ENCODE assay signal across 16 cellular contexts in the genomic region with DNA sequence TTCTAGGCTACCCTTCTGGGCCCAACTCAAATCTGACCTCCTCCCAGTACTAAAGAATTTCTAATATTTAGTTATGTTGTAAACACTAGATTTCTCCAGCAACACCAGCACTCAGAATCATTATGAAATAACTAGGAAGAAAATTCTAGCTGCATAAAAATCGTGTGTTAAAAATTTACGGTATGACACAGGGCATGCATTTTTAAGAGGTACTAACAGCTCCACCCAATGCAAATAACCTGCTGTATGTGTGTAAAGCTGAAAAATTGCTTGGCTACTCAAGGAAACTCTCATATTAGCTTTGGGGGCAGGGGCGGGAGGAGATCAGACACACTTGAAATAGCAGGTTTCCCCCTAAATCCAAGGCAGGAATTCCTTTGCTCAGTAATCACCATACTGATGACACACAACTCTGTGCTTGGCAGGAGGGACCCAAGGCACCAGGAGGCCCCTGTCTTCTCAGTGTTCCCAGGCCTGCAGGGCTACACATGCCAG. TPM values are rescaled to one million over a fixed set of nuclear protein-coding genes. Genes with fewer than 3 reads are reported as not detected.
DNase-seq lines count a peak whose midpoint lies in the region; ATAC-seq and TF ChIP-seq lines count a peak whose summit lies in the region.
"Had no signal": no experiment of that assay in that cellular context is flagged by ENCODE, and none has a peak within 500 bp of the region (broad histone marks: within the 10 kb centered on the region; RNA-seq: fewer than 3 reads in every experiment).

No MANE protein-coding gene starts in this region.

- H4K20me1 ChIP-seq in hepatocyte (ENCODE audit: insufficient read depth, poor library complexity, severe bottlenecking), result peaks cover 52% of the 10 kb centered on the region

- H3K79me1 ChIP-seq in mesenchymal stem cell (replicated peaks; ENCODE audit: low read length, poor library complexity, severe bottlenecking), result peaks cover 57% of the 10 kb centered on the region

- no peak for DNase-seq in activated CD8-positive, alpha-beta T cell treated with anti-CD3 and anti-CD28 coated beads, Interleukin-2, amount 10 ng/mL, durations not matched to agents 7 days and 5 days
- no peak for DNase-seq in activated CD8-positive, alpha-beta T cell treated with anti-CD3 and anti-CD28 coated beads for 36 hours
- DNase-seq in hepatocyte (ENCODE audit: low spot score) (no peak), type B pancreatic cell (ENCODE audit: extremely low spot score, unreplicated experiment) (peak; percentile 37), mesenchymal stem cell (no peak), 8988T (no peak), posterior cingulate gyrus (no peak)
- DNase-seq: activated B cell treated with CpG ODN at 0.5 μM for 24 hours; activated effector memory CD4-positive, alpha-beta T cell treated with Interleukin-2 at 50 U/mL for 16 hours; foreskin melanocyte; left ventricle myocardium inferior; NCI-H2081 treated with DMSO at 0.1 percent for 48 hours; stimulated activated CD4-positive, alpha-beta T cell treated with anti-CD3 and anti-CD28 coated beads, Interleukin-12 subunit alpha, Interleukin-12 subunit beta, amount 100 ng/mL, for 4 hours had no signal

- no peak overlapping the region for H4K91ac ChIP-seq in mesenchymal stem cell (ENCODE audit: low read length)

- no peak overlapping the region for H2BK12ac ChIP-seq in mesenchymal stem cell (ENCODE audit: low read length in 2 of 2)

- no peak overlapping the region for H2BK120ac ChIP-seq in mesenchymal stem cell (ENCODE audit: low read depth, low read length)

- no peak overlapping the region for H3K18ac ChIP-seq in mesenchymal stem cell (ENCODE audit: low read depth in 1 of 2, low read length in 2 of 2)

- peaks cover 4% of the 10 kb centered on the region for H3K36me3 ChIP-seq in hepatocyte (replicated peaks; ENCODE audit: insufficient read depth, low read depth)
- peaks cover 58 to 89% of the 10 kb centered on the region in 2 experiments for H3K36me3 ChIP-seq in mesenchymal stem cell (ENCODE audit: control insufficient read depth in 1 of 2, insufficient read depth in 2 of 2, low read depth in 1 of 2, low read length in 2 of 2)

- peaks cover 94% of the 10 kb centered on the region for H3K79me2 ChIP-seq in hepatocyte

- H3K9me2 ChIP-seq in hepatocyte (replicated peaks; ENCODE audit: insufficient read depth), result no peaks in the 10 kb centered on the region

- ATAC-seq in activated CD8-positive, alpha-beta T cell treated with anti-CD3 and anti-CD28 coated beads, Interleukin-2, amount 10 ng/mL, durations not matched to agents 7 days and 5 days, result no peak
- ATAC-seq in activated CD8-positive, alpha-beta T cell treated with anti-CD3 and anti-CD28 coated beads for 36 hours, result no peak
- ATAC-seq: K562 had no signal

- POLR2A ChIA-PET in activated CD8-positive, alpha-beta T cell treated with anti-CD3 and anti-CD28 coated beads, Interleukin-2, amount 10 ng/mL, durations not matched to agents 7 days and 5 days (lab: Charles Lee), result interaction anchor here (0.6 to 1.1 kb wide), 2 partner anchors 15 to 632 kb away, joined by 3 read pairs; no protein-coding TSS in a partner anchor
- POLR2A ChIA-PET in activated CD8-positive, alpha-beta T cell treated with anti-CD3 and anti-CD28 coated beads for 36 hours (lab: Charles Lee), result no interaction called here

- H2BK15ac ChIP-seq in mesenchymal stem cell (ENCODE audit: low read depth, poor library complexity, severe bottlenecking), result no peak overlapping the region

- no peak overlapping the region for H3K4me3 Mint-ChIP-seq in activated CD8-positive, alpha-beta T cell treated with anti-CD3 and anti-CD28 coated beads, Interleukin-2, amount 10 ng/mL, durations not matched to agents 7 days and 5 days
- H3K4me3 Mint-ChIP-seq in activated CD8-positive, alpha-beta T cell treated with anti-CD3 and anti-CD28 coated beads for 36 hours, result no peak overlapping the region
- H3K4me3 Mint-ChIP-seq in type B pancreatic cell, result no peak overlapping the region
- H3K4me3 Mint-ChIP-seq: activated B cell treated with CpG ODN at 0.5 μM for 24 hours had no signal

- intact Hi-C loops in activated CD8-positive, alpha-beta T cell treated with anti-CD3 and anti-CD28 coated beads for 36 hours (cut with micrococcal nuclease), result no loop called here
- intact Hi-C loops in posterior cingulate gyrus (cut with DNase I), result no loop called here

- H3K27me3 Mint-ChIP-seq in activated CD8-positive, alpha-beta T cell treated with anti-CD3 and anti-CD28 coated beads, Interleukin-2, amount 10 ng/mL, durations not matched to agents 7 days and 5 days (ENCODE audit: low read depth), result no peaks in the 10 kb centered on the region
- H3K27me3 Mint-ChIP-seq in activated CD8-positive, alpha-beta T cell treated with anti-CD3 and anti-CD28 coated beads for 36 hours, result no peaks in the 10 kb centered on the region
- no peaks in the 10 kb centered on the region for H3K27me3 Mint-ChIP-seq in type B pancreatic cell
- H3K27me3 Mint-ChIP-seq: activated B cell treated with CpG ODN at 0.5 μM for 24 hours had no signal

- H3K27me3 ChIP-seq in hepatocyte, result no peaks in the 10 kb centered on the region
- no peaks in the 10 kb centered on the region for H3K27me3 ChIP-seq in mesenchymal stem cell (ENCODE audit: control insufficient read depth in 1 of 2, insufficient read depth in 1 of 2, low read length in 2 of 2)
- H3K27me3 ChIP-seq: tibial nerve had no signal

- H3K14ac ChIP-seq in mesenchymal stem cell (ENCODE audit: low read length in 2 of 2), result no peak overlapping the region

- TF ChIP-seq CTCF in activated CD8-positive, alpha-beta T cell treated with anti-CD3 and anti-CD28 coated beads for 36 hours (IDR thresholded peaks at IDR 0.05), result no peak
- TF ChIP-seq CTCF in VCaP (conservative IDR thresholded peaks at IDR 0.05) (no peak), hepatocyte (IDR thresholded peaks at IDR 0.05; ENCODE audit: poor library complexity) (no peak), type B pancreatic cell (conservative IDR thresholded peaks at IDR 0.05) (no peak)

- H3K27ac Mint-ChIP-seq in activated CD8-positive, alpha-beta T cell treated with anti-CD3 and anti-CD28 coated beads, Interleukin-2, amount 10 ng/mL, durations not matched to agents 7 days and 5 days, result peak overlapping the region; percentile 89
- H3K27ac Mint-ChIP-seq in activated CD8-positive, alpha-beta T cell treated with anti-CD3 and anti-CD28 coated beads for 36 hours, result no peak overlapping the region
- H3K27ac Mint-ChIP-seq in type B pancreatic cell, result no peak overlapping the region
- H3K27ac Mint-ChIP-seq: activated B cell treated with CpG ODN at 0.5 μM for 24 hours had no signal

- no peak overlapping the region for H2AFZ ChIP-seq in hepatocyte
- no peak overlapping the region for H2AFZ ChIP-seq in mesenchymal stem cell (ENCODE audit: low read depth, low read length)

- H3K4ac ChIP-seq in mesenchymal stem cell (ENCODE audit: low read depth in 1 of 2, low read length in 2 of 2), result no peak overlapping the region

- H3K9ac ChIP-seq in mesenchymal stem cell (ENCODE audit: low read length), result no peak overlapping the region

- 70% methylated on average over 3 of the region's 3 CpGs for WGBS in hepatocyte (ENCODE audit: low lambda C conversion rate, missing lambda C conversion rate)
- 76% methylated on average over 3 of the region's 3 CpGs for WGBS in mesenchymal stem cell

- H3K27ac ChIP-seq in VCaP, result peak overlapping the region; percentile 51
- H3K27ac ChIP-seq in hepatocyte, result peak overlapping the region; percentile 44
- no peak overlapping the region for H3K27ac ChIP-seq in mesenchymal stem cell (ENCODE audit: low read length, poor library complexity, severe bottlenecking)
- H3K27ac ChIP-seq: left ventricle myocardium inferior, tibial nerve had no signal

- H4K8ac ChIP-seq in mesenchymal stem cell (ENCODE audit: low read length), result no peak overlapping the region

- peaks cover 89% of the 10 kb centered on the region for H3K36me3 Mint-ChIP-seq in activated CD8-positive, alpha-beta T cell treated with anti-CD3 and anti-CD28 coated beads, Interleukin-2, amount 10 ng/mL, durations not matched to agents 7 days and 5 days (ENCODE audit: low read depth)
- H3K36me3 Mint-ChIP-seq in activated CD8-positive, alpha-beta T cell treated with anti-CD3 and anti-CD28 coated beads for 36 hours (ENCODE audit: low read depth), result peaks cover 54% of the 10 kb centered on the region
- peaks cover 32% of the 10 kb centered on the region for H3K36me3 Mint-ChIP-seq in type B pancreatic cell

- no peak overlapping the region for H2AK5ac ChIP-seq in mesenchymal stem cell (ENCODE audit: low read length, severe bottlenecking)

- H3K23ac ChIP-seq in mesenchymal stem cell (ENCODE audit: low read length in 2 of 2), result no peak overlapping the region

- peak overlapping the region; percentile 27 for H3K4me2 ChIP-seq in hepatocyte
- no peak overlapping the region for H3K4me2 ChIP-seq in mesenchymal stem cell (ENCODE audit: low read length, poor library complexity, severe bottlenecking)

- CTCF ChIA-PET in activated CD8-positive, alpha-beta T cell treated with anti-CD3 and anti-CD28 coated beads, Interleukin-2, amount 10 ng/mL, durations not matched to agents 7 days and 5 days (lab: Charles Lee), result interaction anchor here (2.0 kb wide), 1 partner anchor 11 kb away, joined by 5 read pairs; no protein-coding TSS in a partner anchor
- CTCF ChIA-PET in activated CD8-positive, alpha-beta T cell treated with anti-CD3 and anti-CD28 coated beads for 36 hours (lab: Charles Lee), result no interaction called here

- H3K4me1 ChIP-seq in hepatocyte (ENCODE audit: insufficient read depth) (peaks cover 53% of the 10 kb centered on the region), mesenchymal stem cell (ENCODE audit: control insufficient read depth, insufficient read depth, low read depth, low read length) (peaks cover 10% of the 10 kb centered on the region)

- H2BK5ac ChIP-seq in mesenchymal stem cell (ENCODE audit: low read depth, low read length, poor library complexity, severe bottlenecking), result no peak overlapping the region

- peaks cover 63% of the 10 kb centered on the region for H3K4me1 Mint-ChIP-seq in activated CD8-positive, alpha-beta T cell treated with anti-CD3 and anti-CD28 coated beads, Interleukin-2, amount 10 ng/mL, durations not matched to agents 7 days and 5 days (ENCODE audit: low read depth)
- H3K4me1 Mint-ChIP-seq in activated CD8-positive, alpha-beta T cell treated with anti-CD3 and anti-CD28 coated beads for 36 hours (ENCODE audit: low read depth), result peaks cover 32% of the 10 kb centered on the region
- H3K4me1 Mint-ChIP-seq in type B pancreatic cell (ENCODE audit: unreplicated experiment), result peaks cover 30% of the 10 kb centered on the region

- H3K4me3 ChIP-seq in hepatocyte (no peak overlapping the region), mesenchymal stem cell (ENCODE audit: insufficient read depth in 1 of 2, low read depth in 1 of 2, low read length in 2 of 2) (no peak overlapping the region)
- H3K4me3 ChIP-seq: K562, left ventricle myocardium inferior, tibial nerve had no signal

- no peaks in the 10 kb centered on the region for H3K9me3 Mint-ChIP-seq in activated CD8-positive, alpha-beta T cell treated with anti-CD3 and anti-CD28 coated beads, Interleukin-2, amount 10 ng/mL, durations not matched to agents 7 days and 5 days (ENCODE audit: insufficient read depth)
- no peaks in the 10 kb centered on the region for H3K9me3 Mint-ChIP-seq in activated CD8-positive, alpha-beta T cell treated with anti-CD3 and anti-CD28 coated beads for 36 hours
- H3K9me3 Mint-ChIP-seq in type B pancreatic cell, result no peaks in the 10 kb centered on the region
- H3K9me3 Mint-ChIP-seq: activated B cell treated with CpG ODN at 0.5 μM for 24 hours had no signal

- H3K9me3 ChIP-seq in hepatocyte (ENCODE audit: low read depth) (no peaks in the 10 kb centered on the region), mesenchymal stem cell (ENCODE audit: control insufficient read depth, low read length) (no peaks in the 10 kb centered on the region)
- H3K9me3 ChIP-seq: left ventricle myocardium inferior, tibial nerve had no signal

RNA-seq across cellular contexts. Expression of gene MACROH2A1, which starts 27.2 kb away (rescaled TPM):
- 100 to 1,000 TPM; 328 to 332 TPM for total RNA-seq in activated CD8-positive, alpha-beta T cell treated with anti-CD3 and anti-CD28 coated beads, Interleukin-2, amount 10 ng/mL, durations not matched to agents 7 days and 5 days
- total RNA-seq in activated CD8-positive, alpha-beta T cell treated with anti-CD3 and anti-CD28 coated beads for 36 hours, result 100 to 1,000 TPM; 170 to 179 TPM
- total RNA-seq in hepatocyte, result 304 and 311 TPM in 2 replicates
- polyA plus RNA-seq in hepatocyte, result 180 and 198 TPM in 2 replicates
- total RNA-seq in type B pancreatic cell (ENCODE audit: low replicate concordance), result 241 and 254 TPM in 2 replicates
- 114 TPM for polyA plus RNA-seq in mesenchymal stem cell (2013, experiment 1 of 2)
- 113 TPM for polyA plus RNA-seq in mesenchymal stem cell (2013, experiment 2 of 2)
